Comparison of ENCODE assay signal across 8 cellular contexts in the genomic region with DNA sequence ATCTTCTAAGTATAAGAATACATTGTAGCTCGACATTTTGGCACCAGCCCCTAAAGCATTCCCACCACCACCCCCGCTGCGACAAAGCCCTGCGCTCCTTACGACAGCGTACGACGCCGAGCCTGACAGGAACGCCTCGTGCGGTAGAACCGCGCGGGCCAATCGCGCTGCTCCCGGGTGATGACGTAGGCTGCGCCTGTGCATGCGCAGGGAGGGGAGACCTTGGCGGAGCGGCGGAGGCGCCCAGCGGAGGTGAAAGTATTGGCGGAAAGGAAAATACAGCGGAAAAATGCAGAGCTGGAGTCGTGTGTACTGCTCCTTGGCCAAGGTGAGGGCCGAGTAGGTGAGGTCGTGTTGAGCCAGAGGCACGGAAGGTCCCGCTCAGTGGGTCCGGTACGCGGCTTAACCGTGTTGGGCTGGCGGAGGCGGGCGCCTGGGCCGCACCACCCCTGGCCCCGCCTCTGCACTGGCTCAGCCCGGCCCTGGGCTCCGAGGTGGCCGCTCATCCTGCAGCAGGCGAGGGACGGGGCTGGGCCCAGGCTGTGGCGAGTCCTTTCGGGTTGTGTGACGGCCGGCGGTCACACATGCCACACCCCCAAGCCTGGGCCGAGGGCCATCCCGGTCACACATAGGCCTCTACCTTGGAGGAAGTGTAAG. TPM values are rescaled to one million over a fixed set of nuclear protein-coding genes. Genes with fewer than 3 reads are reported as not detected.
DNase-seq lines count a peak whose midpoint lies in the region; ATAC-seq lines count a peak whose summit lies in the region.

DLD (plus strand) TSS at position 222 of the 657 bp plus-strand sequence; CDS start at position 290, 68 bp downstream.

- peak within 1 kb of the TSS; percentile 93 to 100 (median 98) for H3K4me3 Mint-ChIP-seq in CD4-positive, alpha-beta memory T cell
- peak within 1 kb of the TSS; percentile 97 for H3K4me3 Mint-ChIP-seq in memory B cell

- ATAC-seq in GM19463 (IDR thresholded peaks at IDR 0.05; ENCODE audit: unreplicated experiment): peak; percentile 98
- ATAC-seq in memory B cell (ENCODE audit: low read depth): peak; percentile 94

- H3K9me3 ChIP-seq in CD4-positive, alpha-beta memory T cell (ENCODE audit: control insufficient read depth in 1 of 2, low read length in 2 of 2): no peaks in the 10 kb centered on the region
- H3K9me3 ChIP-seq in effector memory CD4-positive, alpha-beta T cell (ENCODE audit: control insufficient read depth, low read length): no peaks in the 10 kb centered on the region

- peaks cover 20% of the 10 kb centered on the region for H3K36me3 ChIP-seq in CD4-positive, alpha-beta memory T cell (ENCODE audit: insufficient read depth, low read length)
- peaks cover 8% of the 10 kb centered on the region for H3K36me3 ChIP-seq in effector memory CD4-positive, alpha-beta T cell (ENCODE audit: control insufficient read depth, insufficient read depth, low read length)

- CTCF ChIA-PET in CD4-positive, alpha-beta memory T cell (lab: Charles Lee; ENCODE audit: partially characterized antibody): interaction anchor here (0.5 to 7.2 kb wide), 7 partner anchors 11 to 1224 kb away, joined by 3 to 52 read pairs (median 5); partner anchors contain the start of gene CBLL1

- H3K36me3 Mint-ChIP-seq in CD4-positive, alpha-beta memory T cell: peaks cover 13 to 35% of the 10 kb centered on the region in 2 donors
- peaks cover 17% of the 10 kb centered on the region for H3K36me3 Mint-ChIP-seq in memory B cell

- peaks cover 0 to 2% (median 0%) of the 10 kb centered on the region in 8 donors for H3K9me3 Mint-ChIP-seq in CD4-positive, alpha-beta memory T cell
- no peaks in the 10 kb centered on the region for H3K9me3 Mint-ChIP-seq in memory B cell

- H3K27me3 ChIP-seq in CD4-positive, alpha-beta memory T cell (ENCODE audit: insufficient read depth, low read length): no peaks in the 10 kb centered on the region
- H3K27me3 ChIP-seq in effector memory CD4-positive, alpha-beta T cell (replicated peaks; ENCODE audit: control insufficient read depth, insufficient read depth, low read length, poor library complexity, severe bottlenecking): no peaks in the 10 kb centered on the region

- H3K27ac Mint-ChIP-seq in CD4-positive, alpha-beta memory T cell: peak within 1 kb of the TSS; percentile 97 to 100 (median 99)
- peak within 1 kb of the TSS; percentile 98 for H3K27ac Mint-ChIP-seq in memory B cell

- H3K27me3 Mint-ChIP-seq in CD4-positive, alpha-beta memory T cell: peaks cover 0 to 3% of the 10 kb centered on the region in 2 donors
- no peaks in the 10 kb centered on the region for H3K27me3 Mint-ChIP-seq in memory B cell

- peak within 1 kb of the TSS; percentile 95 for H3K27ac ChIP-seq in CD4-positive, alpha-beta memory T cell (ENCODE audit: low read depth, low read length)
- H3K27ac ChIP-seq in effector memory CD4-positive, alpha-beta T cell (ENCODE audit: insufficient read depth, low read length, poor library complexity, severe bottlenecking): peak within 1 kb of the TSS; percentile 93

- POLR2A ChIA-PET in CD4-positive, alpha-beta memory T cell (lab: Charles Lee; ENCODE audit: partially characterized antibody): interaction anchor here (0.9 to 3.8 kb wide), 12 partner anchors 9 to 1606 kb away, joined by 3 to 35 read pairs (median 6); partner anchors contain the start of genes CBLL1, COG5, DUS4L and HBP1

- DNase-seq in CD4-positive, alpha-beta memory T cell: peak; percentile 92 to 95 (median 93)
- DNase-seq in HPDE6-E6E7 (ENCODE audit: extremely low spot score): peak; percentile 97
- peak; percentile 42 for DNase-seq in NK-92 (lab: John Stamatoyannopoulos, UW; ENCODE audit: unreplicated experiment)
- DNase-seq in activated CD8-positive, alpha-beta memory T cell treated with anti-CD3 and anti-CD28 coated beads for 24 hours: peak; percentile 95
- DNase-seq in effector memory CD4-positive, alpha-beta T cell: peak; percentile 85 to 91 (median 90)
- DNase-seq in memory B cell (ENCODE audit: low spot score in 2 of 2): peak; percentile 88 to 89
- peak; percentile 84 for DNase-seq in stimulated activated CD8-positive, alpha-beta memory T cell treated with anti-CD3 and anti-CD28 coated beads, Interleukin-12 subunit alpha, Interleukin-12 subunit beta, amount 100 ng/mL, for 24 hours (ENCODE audit: extremely low read depth)

- intact Hi-C loops in CD4-positive, alpha-beta memory T cell (cut with micrococcal nuclease): loop anchor here (1.0 to 5.0 kb wide), 4 partner anchors 17 to 723 kb away; partner anchors contain the start of genes COG5 and DUS4L

- H3K4me1 Mint-ChIP-seq in CD4-positive, alpha-beta memory T cell: peaks cover 40 to 56% (median 48%) of the 10 kb centered on the region in 4 donors
- peaks cover 32% of the 10 kb centered on the region for H3K4me1 Mint-ChIP-seq in memory B cell

- H3K4me1 ChIP-seq in CD4-positive, alpha-beta memory T cell (ENCODE audit: insufficient read depth, low read length): peaks cover 52% of the 10 kb centered on the region
- H3K4me1 ChIP-seq in effector memory CD4-positive, alpha-beta T cell (ENCODE audit: control insufficient read depth, insufficient read depth, low read length, poor library complexity, severe bottlenecking): peaks cover 14% of the 10 kb centered on the region

- H3K4me3 ChIP-seq in CD4-positive, alpha-beta memory T cell (ENCODE audit: low read length in 2 of 2): peak within 1 kb of the TSS; percentile 84 to 98
- H3K4me3 ChIP-seq in effector memory CD4-positive, alpha-beta T cell (ENCODE audit: insufficient read depth, low read depth, low read length, poor library complexity, severe bottlenecking): peak within 1 kb of the TSS; percentile 77

RNA-seq across cellular contexts. Expression of gene DLD, which starts in this region (rescaled TPM):
- total RNA-seq in CD4-positive, alpha-beta memory T cell: 10 to 100 TPM; 42.1 to 51.1 TPM
- polyA plus RNA-seq in CD4-positive, alpha-beta memory T cell: 10 to 100 TPM; 57.8 to 75.9 TPM

Comparison
In these comparisons a context has a peak if more than half of its experiments do, and no peak if none do; other contexts are left out.
1. Peak in every context shown above with its lines: DNase-seq, ATAC-seq, H3K4me3 ChIP-seq and H3K27ac ChIP-seq.
2. DNase-seq: peak in every context shown above with its lines; median percentile 97 in HPDE6-E6E7; 95 in activated CD8-positive, alpha-beta memory T cell treated with anti-CD3 and anti-CD28 coated beads for 24 hours; 93 in CD4-positive, alpha-beta memory T cell; 90 in effector memory CD4-positive, alpha-beta T cell; 88 in memory B cell; 84 in stimulated activated CD8-positive, alpha-beta memory T cell treated with anti-CD3 and anti-CD28 coated beads, Interleukin-12 subunit alpha, Interleukin-12 subunit beta, amount 100 ng/mL, for 24 hours; 42 in NK-92.